In genomic region chr4:150949943-150950342, GRCh38 we compare ENCODE assay signal across 23 cellular contexts.
"Had no signal": no experiment of that assay in that cellular context is flagged by ENCODE, and none has a peak within 500 bp of the region (broad histone marks: within the 10 kb centered on the region; RNA-seq: fewer than 3 reads in every experiment).

No MANE protein-coding gene starts in this region.

- H3K4me3 Mint-ChIP-seq: activated CD8-positive, alpha-beta T cell treated with anti-CD3 and anti-CD28 coated beads, Interleukin-2, amount 10 ng/mL, durations not matched to agents 7 days and 5 days; activated naive CD4-positive, alpha-beta T cell treated with anti-CD3 and anti-CD28 coated beads, Interleukin-2, amount 50 U/mL, for 24 hours; dendritic cell treated with granulocyte-macrophage colony-stimulating factor and Interleukin-4, amounts not matched to agents 40 ng/mL and 50 ng/mL, for 4 days; T-helper 2 cell treated with Interferon-gamma antibody and Interleukin-4, amounts not matched to agents 5 μg/mL and 100 μg/mL, for 36 hours; type B pancreatic cell had no signal

- H3K36me3 ChIP-seq: heart right ventricle, spleen, thoracic aorta had no signal

- H3K27ac Mint-ChIP-seq: activated CD8-positive, alpha-beta T cell treated with anti-CD3 and anti-CD28 coated beads, Interleukin-2, amount 10 ng/mL, durations not matched to agents 7 days and 5 days; activated naive CD4-positive, alpha-beta T cell treated with anti-CD3 and anti-CD28 coated beads, Interleukin-2, amount 50 U/mL, for 24 hours; dendritic cell treated with granulocyte-macrophage colony-stimulating factor and Interleukin-4, amounts not matched to agents 40 ng/mL and 50 ng/mL, for 4 days; naive thymus-derived CD8-positive, alpha-beta T cell; T-helper 2 cell treated with Interferon-gamma antibody and Interleukin-4, amounts not matched to agents 5 μg/mL and 100 μg/mL, for 36 hours; type B pancreatic cell had no signal

- DNase-seq: activated CD4-positive, alpha-beta T cell treated with anti-CD3 and anti-CD28 coated beads for 1 hour; activated CD4-positive, alpha-beta T cell treated with anti-CD3 and anti-CD28 coated beads, Interleukin-2, amount 50 U/mL, for 1 hour; activated CD8-positive, alpha-beta T cell treated with anti-CD3 and anti-CD28 coated beads, Interleukin-2, amount 10 ng/mL, durations not matched to agents 7 days and 5 days; activated gamma-delta T cell treated with Interleukin-2 at 50 U/mL for 16 hours; activated T-cell treated with anti-CD3 and anti-CD28 coated beads, Interleukin-2, amount 50 U/mL, for 1 hour; anterior cingulate cortex; body of pancreas; effector CD8-positive, alpha-beta T cell; erythroblast; foreskin fibroblast; heart right ventricle; naive thymus-derived CD8-positive, alpha-beta T cell; retina; spleen; stimulated activated CD4-positive, alpha-beta T cell treated with anti-CD3 and anti-CD28 coated beads, Interleukin-4, amount 100 ng/mL, for 1 hour; stimulated activated naive CD4-positive, alpha-beta T cell treated with Interleukin-2 at 50 U/mL for 16 hours had no signal

- H3K9me3 Mint-ChIP-seq: activated naive CD4-positive, alpha-beta T cell treated with anti-CD3 and anti-CD28 coated beads, Interleukin-2, amount 50 U/mL, for 24 hours; dendritic cell treated with granulocyte-macrophage colony-stimulating factor and Interleukin-4, amounts not matched to agents 40 ng/mL and 50 ng/mL, for 4 days had no signal

- H3K27me3 ChIP-seq: body of pancreas, heart right ventricle, spleen had no signal

- H3K27me3 Mint-ChIP-seq: activated naive CD4-positive, alpha-beta T cell treated with anti-CD3 and anti-CD28 coated beads, Interleukin-2, amount 50 U/mL, for 24 hours; dendritic cell treated with granulocyte-macrophage colony-stimulating factor and Interleukin-4, amounts not matched to agents 40 ng/mL and 50 ng/mL, for 4 days; naive thymus-derived CD8-positive, alpha-beta T cell; type B pancreatic cell had no signal

- ATAC-seq: activated CD8-positive, alpha-beta T cell treated with anti-CD3 and anti-CD28 coated beads, Interleukin-2, amount 10 ng/mL, durations not matched to agents 7 days and 5 days; body of pancreas; naive thymus-derived CD8-positive, alpha-beta T cell had no signal

- H3K9me3 ChIP-seq: body of pancreas, thoracic aorta had no signal

- H3K27ac ChIP-seq: body of pancreas, heart right ventricle, spleen, thoracic aorta, VCaP had no signal

- H3K4me3 ChIP-seq: body of pancreas, heart right ventricle, lung, spleen, thoracic aorta had no signal
